8 cellular contexts compared by ENCODE assay signal in the genomic region with DNA sequence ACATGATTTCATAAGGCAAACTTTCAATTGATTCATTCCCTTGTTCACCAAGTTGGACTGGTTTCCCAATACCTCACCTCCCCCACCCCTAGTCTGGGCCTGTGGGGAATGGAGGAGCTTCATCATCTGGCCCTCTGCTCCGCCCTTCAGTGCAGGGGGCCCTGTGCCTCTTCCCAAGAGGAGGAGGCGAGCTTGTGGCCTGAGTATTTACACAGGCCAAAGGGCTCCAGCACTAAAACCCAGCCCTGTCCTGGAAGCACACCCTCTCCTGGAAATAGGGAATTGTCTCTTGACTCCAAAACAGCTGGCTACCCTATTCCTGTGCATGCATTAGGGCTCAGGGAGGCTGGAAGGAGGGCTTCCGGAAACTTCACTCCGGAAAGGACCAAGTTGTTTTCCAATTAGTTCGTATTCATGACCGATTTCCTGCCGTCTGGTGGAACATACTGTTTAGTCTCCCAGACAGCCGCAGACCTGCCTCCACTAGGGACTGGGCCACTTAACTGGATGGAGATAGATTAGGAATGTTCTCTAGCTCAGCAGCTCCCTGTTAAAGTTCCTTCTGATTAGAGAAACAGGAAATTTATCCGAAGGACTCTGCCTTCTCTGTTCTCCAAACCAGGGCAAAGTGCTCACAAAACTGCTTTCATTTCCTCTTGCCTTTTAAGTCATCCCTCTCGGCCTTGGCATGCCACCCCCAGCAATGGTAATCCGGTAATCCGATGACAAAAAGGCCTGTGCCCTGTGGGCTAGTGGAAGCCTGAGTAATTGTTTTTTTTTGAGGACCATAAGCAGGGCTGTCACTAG. TPM values are rescaled to one million over a fixed set of nuclear protein-coding genes. Genes with fewer than 3 reads are reported as not detected.
DNase-seq lines count a peak whose midpoint lies in the region; ATAC-seq and TF ChIP-seq lines count a peak whose summit lies in the region.

No MANE protein-coding gene starts in this region.

- no peak for TF ChIP-seq CTCF in thoracic aorta (IDR thresholded peaks at IDR 0.05)

- H3K36me3 ChIP-seq in HUES6 (ENCODE audit: control insufficient read depth, insufficient read depth, low read length) (no peaks in the 10 kb centered on the region), thoracic aorta (no peaks in the 10 kb centered on the region)

- H3K27ac Mint-ChIP-seq in activated naive CD4-positive, alpha-beta T cell treated with anti-CD3 and anti-CD28 coated beads, Interleukin-2, amount 50 U/mL, for 72 hours, result no peak overlapping the region
- no peak overlapping the region for H3K27ac Mint-ChIP-seq in activated naive CD4-positive, alpha-beta T cell treated with anti-CD3 and anti-CD28 coated beads for 36 hours

- H3K9me3 Mint-ChIP-seq in activated naive CD4-positive, alpha-beta T cell treated with anti-CD3 and anti-CD28 coated beads, Interleukin-2, amount 50 U/mL, for 72 hours, result no peaks in the 10 kb centered on the region
- H3K9me3 Mint-ChIP-seq in activated naive CD4-positive, alpha-beta T cell treated with anti-CD3 and anti-CD28 coated beads for 36 hours, result no peaks in the 10 kb centered on the region

- intact Hi-C loops in activated naive CD4-positive, alpha-beta T cell treated with anti-CD3 and anti-CD28 coated beads for 36 hours (cut with micrococcal nuclease), result no loop called here

- DNase-seq in cerebellar cortex (ENCODE audit: low spot score) (peak; percentile 36), left lobe of liver (ENCODE audit: low spot score) (peak; percentile 88), thoracic aorta (ENCODE audit: low spot score) (no peak)
- no peak for DNase-seq in activated naive CD4-positive, alpha-beta T cell treated with anti-CD3 and anti-CD28 coated beads, Interleukin-2, amount 50 U/mL, for 72 hours (ENCODE audit: low spot score in 2 of 2)
- DNase-seq in activated naive CD4-positive, alpha-beta T cell treated with anti-CD3 and anti-CD28 coated beads for 36 hours, result no peak

- H3K4me1 Mint-ChIP-seq in activated naive CD4-positive, alpha-beta T cell treated with anti-CD3 and anti-CD28 coated beads for 36 hours (ENCODE audit: low read depth), result no peaks in the 10 kb centered on the region

- no peak overlapping the region for H3K4me3 Mint-ChIP-seq in activated naive CD4-positive, alpha-beta T cell treated with anti-CD3 and anti-CD28 coated beads for 36 hours

- peak overlapping the region; percentile 49 for H3K9ac ChIP-seq in HUES6 (ENCODE audit: low read length)

- CTCF ChIA-PET in activated naive CD4-positive, alpha-beta T cell treated with anti-CD3 and anti-CD28 coated beads for 36 hours (lab: Charles Lee), result interaction anchor here (0.6 to 1.4 kb wide), 3 partner anchors 13 to 236 kb away, joined by 3 to 5 read pairs (median 3); a partner anchor contains a TSS

- no peaks in the 10 kb centered on the region for H3K27me3 Mint-ChIP-seq in activated naive CD4-positive, alpha-beta T cell treated with anti-CD3 and anti-CD28 coated beads for 36 hours (ENCODE audit: low read depth)

- ATAC-seq in left lobe of liver (peak; percentile 84), thoracic aorta (ENCODE audit: insufficient number of reproducible peaks, low FRiP score, low read depth) (peak; percentile 35), GM21447 (IDR thresholded peaks at IDR 0.05; ENCODE audit: unreplicated experiment) (no peak), HG02763 (IDR thresholded peaks at IDR 0.05; ENCODE audit: unreplicated experiment) (no peak)
- ATAC-seq in activated naive CD4-positive, alpha-beta T cell treated with anti-CD3 and anti-CD28 coated beads, Interleukin-2, amount 50 U/mL, for 72 hours, result no peak

- peak overlapping the region; percentile 69; the same call in 1 of the 2 replicates for H3K27ac ChIP-seq in HUES6 (ENCODE audit: low read depth, low read length)
- peak overlapping the region; percentile 38 to 71 for H3K27ac ChIP-seq in thoracic aorta

- H3K4me1 ChIP-seq in HUES6 (ENCODE audit: control insufficient read depth, insufficient read depth, low read length) (peaks cover 35% of the 10 kb centered on the region), thoracic aorta (ENCODE audit: control insufficient read depth in 1 of 2, low read depth in 2 of 2) (peaks cover 5 to 20% of the 10 kb centered on the region in 2 donors)

- H3K36me3 Mint-ChIP-seq in activated naive CD4-positive, alpha-beta T cell treated with anti-CD3 and anti-CD28 coated beads, Interleukin-2, amount 50 U/mL, for 72 hours, result no peaks in the 10 kb centered on the region
- H3K36me3 Mint-ChIP-seq in activated naive CD4-positive, alpha-beta T cell treated with anti-CD3 and anti-CD28 coated beads for 36 hours (ENCODE audit: low read depth), result no peaks in the 10 kb centered on the region

- H3K4me3 ChIP-seq in HUES6 (ENCODE audit: low read depth, low read length) (peak overlapping the region; percentile 23; the same call in 1 of the 2 replicates), thoracic aorta (no peak overlapping the region)

- H3K9me3 ChIP-seq in HUES6 (ENCODE audit: control insufficient read depth, insufficient read depth, low read depth, low read length), result no peaks in the 10 kb centered on the region
- no peaks in the 10 kb centered on the region for H3K9me3 ChIP-seq in thoracic aorta

- peaks cover 3% of the 10 kb centered on the region; the same call in 1 of the 2 replicates for H3K27me3 ChIP-seq in HUES6 (ENCODE audit: control insufficient read depth, insufficient read depth, low read length)
- H3K27me3 ChIP-seq in thoracic aorta (replicated peaks; ENCODE audit: insufficient read depth), result no peaks in the 10 kb centered on the region

RNA-seq across cellular contexts. Expression of a gene that starts 5.8 kb away (rescaled TPM):
- total RNA-seq in left lobe of liver, result 3.6 TPM
- total RNA-seq in thoracic aorta, result 10 to 100 TPM; 60.7 to 61.2 TPM
- not detected for total RNA-seq in activated naive CD4-positive, alpha-beta T cell treated with anti-CD3 and anti-CD28 coated beads, Interleukin-2, amount 50 U/mL, for 72 hours
- total RNA-seq in activated naive CD4-positive, alpha-beta T cell treated with anti-CD3 and anti-CD28 coated beads for 36 hours, result not detected

RNA-seq across cellular contexts. Expression of a gene that starts 13.1 kb away (rescaled TPM):
- 35.2 TPM for total RNA-seq in left lobe of liver
- total RNA-seq in thoracic aorta, result 10 to 100 TPM in 1 of 2 donors, 1 to 10 TPM in 1; 7.2 to 13.0 TPM
- under 1 TPM in 1 of 2 donors, not detected in 1; 0.73 TPM for total RNA-seq in activated naive CD4-positive, alpha-beta T cell treated with anti-CD3 and anti-CD28 coated beads, Interleukin-2, amount 50 U/mL, for 72 hours
- total RNA-seq in activated naive CD4-positive, alpha-beta T cell treated with anti-CD3 and anti-CD28 coated beads for 36 hours, result under 1 TPM; 0.42 to 0.57 TPM

Comparison
In these comparisons a context has a peak if more than half of its experiments do, and no peak if none do; other contexts are left out.
1. DNase-seq: peak in cerebellar cortex (single experiment) and left lobe of liver (single experiment); none in thoracic aorta (single experiment), activated naive CD4-positive, alpha-beta T cell treated with anti-CD3 and anti-CD28 coated beads, Interleukin-2, amount 50 U/mL, for 72 hours (0 of 2) and activated naive CD4-positive, alpha-beta T cell treated with anti-CD3 and anti-CD28 coated beads for 36 hours (single experiment).
2. ATAC-seq: peak in left lobe of liver (single experiment) and thoracic aorta (single experiment); none in activated naive CD4-positive, alpha-beta T cell treated with anti-CD3 and anti-CD28 coated beads, Interleukin-2, amount 50 U/mL, for 72 hours (0 of 2), GM21447 (single experiment) and HG02763 (single experiment).
3. RNA of a gene that starts 5.8 kb away (total RNA-seq): 60.7 to 61.2 TPM in thoracic aorta; 3.6 TPM in left lobe of liver (single experiment), not detected in activated naive CD4-positive, alpha-beta T cell treated with anti-CD3 and anti-CD28 coated beads, Interleukin-2, amount 50 U/mL, for 72 hours and not detected in activated naive CD4-positive, alpha-beta T cell treated with anti-CD3 and anti-CD28 coated beads for 36 hours; every median in the first group is over 10 times any median in the second.
4. RNA of a gene that starts 13.1 kb away (total RNA-seq): 35.2 TPM in left lobe of liver (single experiment) and 7.2 to 13.0 TPM in thoracic aorta; 0.73 TPM in activated naive CD4-positive, alpha-beta T cell treated with anti-CD3 and anti-CD28 coated beads, Interleukin-2, amount 50 U/mL, for 72 hours and 0.42 to 0.57 TPM in activated naive CD4-positive, alpha-beta T cell treated with anti-CD3 and anti-CD28 coated beads for 36 hours; every median in the first group is over 4 times any median in the second.